Comparison of ENCODE assay signal across 8 cellular contexts in genomic region chr9:97564291-97565175, GRCh38.
DNase-seq lines count a peak whose midpoint lies in the region; ATAC-seq and TF ChIP-seq lines count a peak whose summit lies in the region.

No MANE protein-coding gene starts in this region.

- H3K9me3 ChIP-seq in adipocyte (ENCODE audit: control insufficient read depth, low read length) (no peaks in the 10 kb centered on the region), heart left ventricle (no peaks in the 10 kb centered on the region), stomach smooth muscle (ENCODE audit: control insufficient read depth in 2 of 2, low read length in 2 of 2) (no peaks in the 10 kb centered on the region)

- no peaks in the 10 kb centered on the region for H3K36me3 Mint-ChIP-seq in stimulated activated naive B cell treated with anti-CD40 and anti-IgM and Interleukin-4, amounts not matched to agents 10 μg/mL and 1 μg/mL and 100 μg/mL, for 72 hours

- peak overlapping the region; percentile 43 for H3K4me3 ChIP-seq in adipocyte (ENCODE audit: low read length)
- no peak overlapping the region for H3K4me3 ChIP-seq in heart left ventricle
- peak overlapping the region in 1 of 2 donors; percentile 15 for H3K4me3 ChIP-seq in stomach smooth muscle (ENCODE audit: low read length in 2 of 2)

- ATAC-seq in heart left ventricle (peak; percentile 45 to 72 (median 62)), GM19455 (IDR thresholded peaks at IDR 0.05; ENCODE audit: unreplicated experiment) (no peak), GM21526 (IDR thresholded peaks at IDR 0.05; ENCODE audit: low FRiP score, unreplicated experiment) (no peak)
- ATAC-seq in stimulated activated naive B cell treated with anti-CD40 and anti-IgM and Interleukin-4, amounts not matched to agents 10 μg/mL and 1 μg/mL and 100 μg/mL, for 72 hours (replicated peaks), result no peak

- peak in 1 of 12 donors; percentile 11 for TF ChIP-seq CTCF in heart left ventricle (IDR thresholded peaks at IDR 0.05)

- H3K4me1 Mint-ChIP-seq in stimulated activated naive B cell treated with anti-CD40 and anti-IgM and Interleukin-4, amounts not matched to agents 10 μg/mL and 1 μg/mL and 100 μg/mL, for 72 hours, result no peaks in the 10 kb centered on the region

- no peak overlapping the region for H3K4me3 Mint-ChIP-seq in stimulated activated naive B cell treated with anti-CD40 and anti-IgM and Interleukin-4, amounts not matched to agents 10 μg/mL and 1 μg/mL and 100 μg/mL, for 72 hours

- H3K9ac ChIP-seq in adipocyte (ENCODE audit: low read length), result peak overlapping the region; percentile 50
- H3K9ac ChIP-seq in stomach smooth muscle (ENCODE audit: low read length in 2 of 2), result no peak overlapping the region

- no peak for TF ChIP-seq POLR2A in heart left ventricle (IDR thresholded peaks at IDR 0.05)

- peaks cover 36% of the 10 kb centered on the region for H3K27me3 ChIP-seq in adipocyte (replicated peaks; ENCODE audit: control insufficient read depth, insufficient read depth, low read length)
- H3K27me3 ChIP-seq in heart left ventricle, result no peaks in the 10 kb centered on the region
- no peaks in the 10 kb centered on the region for H3K27me3 ChIP-seq in stomach smooth muscle (ENCODE audit: control insufficient read depth in 1 of 2, insufficient read depth in 2 of 2, low read length in 2 of 2)

- peaks cover 13 to 24% of the 10 kb centered on the region in 2 donors for H3K27me3 Mint-ChIP-seq in stimulated activated naive B cell treated with anti-CD40 and anti-IgM and Interleukin-4, amounts not matched to agents 10 μg/mL and 1 μg/mL and 100 μg/mL, for 72 hours

- intact Hi-C loops in heart left ventricle (cut with DNase I), result loop anchor here in 3 of 10 donors (5.0 to 10.0 kb wide), 2 partner anchors 33 to 60 kb away; partner anchors contain the start of gene TMOD1 (in 1 of the 3)

- H3K27ac ChIP-seq in heart left ventricle (peak overlapping the region; percentile 0 to 73 (median 46)), stomach smooth muscle (ENCODE audit: low read length) (peak overlapping the region; percentile 46)

- H3K27ac Mint-ChIP-seq in stimulated activated naive B cell treated with anti-CD40 and anti-IgM and Interleukin-4, amounts not matched to agents 10 μg/mL and 1 μg/mL and 100 μg/mL, for 72 hours, result no peak overlapping the region

- H3K36me3 ChIP-seq in adipocyte (ENCODE audit: control insufficient read depth, insufficient read depth, low read length, severe bottlenecking) (no peaks in the 10 kb centered on the region), heart left ventricle (peaks cover 0 to 44% (median 15%) of the 10 kb centered on the region in 9 donors), stomach smooth muscle (ENCODE audit: control insufficient read depth in 2 of 2, insufficient read depth in 2 of 2, low read length in 2 of 2) (peaks cover 17 to 41% of the 10 kb centered on the region in 2 donors)

- peak; percentile 31 for DNase-seq in HS-27A (ENCODE audit: low read depth)
- DNase-seq in adipocyte (ENCODE audit: low read depth), result peak; percentile 79
- DNase-seq in heart left ventricle, result peak in 1 of 5 donors; percentile 38
- DNase-seq in stimulated activated naive B cell treated with anti-CD40 and anti-IgM and Interleukin-4, amounts not matched to agents 10 μg/mL and 1 μg/mL and 100 μg/mL, for 72 hours, result no peak
- DNase-seq in GM19240 (ENCODE audit: insufficient read length, low spot score), result no peak

- H3K4me1 ChIP-seq in adipocyte (ENCODE audit: control insufficient read depth, insufficient read depth, low read length) (peaks cover 26% of the 10 kb centered on the region), heart left ventricle (peaks cover 4 to 54% (median 21%) of the 10 kb centered on the region in 12 donors), stomach smooth muscle (ENCODE audit: control insufficient read depth, insufficient read depth, low read length) (peaks cover 23% of the 10 kb centered on the region)

- H3K9me3 Mint-ChIP-seq in stimulated activated naive B cell treated with anti-CD40 and anti-IgM and Interleukin-4, amounts not matched to agents 10 μg/mL and 1 μg/mL and 100 μg/mL, for 72 hours, result no peaks in the 10 kb centered on the region

- 21 to 45% (median 28%) methylated on average over 5 to 14 of the region's 14 CpGs for WGBS in heart left ventricle, 4 donors

Comparison
In these comparisons a context has a peak if more than half of its experiments do, and no peak if none do; other contexts are left out.
1. DNase-seq: peak in HS-27A (single experiment) and adipocyte (single experiment); none in stimulated activated naive B cell treated with anti-CD40 and anti-IgM and Interleukin-4, amounts not matched to agents 10 μg/mL and 1 μg/mL and 100 μg/mL, for 72 hours (single experiment) and GM19240 (single experiment).
2. ATAC-seq: peak in heart left ventricle (4 of 4); none in GM19455 (single experiment), stimulated activated naive B cell treated with anti-CD40 and anti-IgM and Interleukin-4, amounts not matched to agents 10 μg/mL and 1 μg/mL and 100 μg/mL, for 72 hours (0 of 2) and GM21526 (single experiment).